ENCODE assay signal across 27 cellular contexts in the genomic region with DNA sequence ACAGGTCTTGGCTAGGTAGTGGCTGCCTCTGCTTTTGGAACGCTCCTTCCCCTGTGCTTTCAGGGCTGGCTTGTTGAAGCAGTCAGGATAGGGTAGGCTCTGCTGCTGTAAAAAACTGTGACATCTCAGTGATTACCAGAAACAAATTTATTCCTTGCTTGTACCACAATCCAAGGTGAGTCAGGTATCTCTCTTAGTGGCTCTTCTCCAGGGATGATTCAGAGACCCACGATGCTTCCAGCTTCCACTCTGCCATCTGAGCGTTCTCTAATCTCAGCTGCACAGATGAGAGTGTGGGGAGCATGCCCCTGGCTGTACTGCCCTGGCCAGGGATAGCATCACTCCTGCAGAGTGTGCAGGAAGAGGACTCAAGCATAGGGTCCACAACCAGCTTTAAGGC.
"Had no signal": no experiment of that assay in that cellular context is flagged by ENCODE, and none has a peak within 500 bp of the region (broad histone marks: within the 10 kb centered on the region; RNA-seq: fewer than 3 reads in every experiment).

No MANE protein-coding gene starts in this region.

- H3K27me3 ChIP-seq: gastrocnemius medialis, hepatocyte, neural progenitor cell, right lobe of liver, transverse colon, upper lobe of right lung, vagina had no signal

- H3K4me3 Mint-ChIP-seq: natural killer cell treated with Interleukin-12 subunit alpha and Interleukin-12 subunit beta and Interleukin-15 and Interleukin-18, amount 100 ng/mL, for 72 hours; neural progenitor cell; stimulated activated naive B cell treated with anti-CD40 and anti-IgM and Interleukin-4, amounts not matched to agents 10 μg/mL and 1 μg/mL and 100 μg/mL, for 72 hours; stimulated activated naive CD8-positive, alpha-beta T cell treated with anti-CD3 and anti-CD28 coated beads, Interleukin-15, Interleukin-2, amounts not matched to agents 100 ng/mL and 50 ng/mL, for 24 hours had no signal

- ATAC-seq: gastrocnemius medialis; left colon; left ventricle myocardium superior; lower lobe of right lung; mucosa of descending colon; natural killer cell treated with Interleukin-12 subunit alpha and Interleukin-12 subunit beta and Interleukin-15 and Interleukin-18, amount 100 ng/mL, for 72 hours; right lobe of liver; stimulated activated naive B cell treated with anti-CD40 and anti-IgM and Interleukin-4, amounts not matched to agents 10 μg/mL and 1 μg/mL and 100 μg/mL, for 72 hours; upper lobe of right lung had no signal

- H3K36me3 Mint-ChIP-seq: natural killer cell treated with Interleukin-12 subunit alpha and Interleukin-12 subunit beta and Interleukin-15 and Interleukin-18, amount 100 ng/mL, for 72 hours; stimulated activated naive B cell treated with anti-CD40 and anti-IgM and Interleukin-4, amounts not matched to agents 10 μg/mL and 1 μg/mL and 100 μg/mL, for 72 hours had no signal

- H3K27ac Mint-ChIP-seq: naive B cell; natural killer cell treated with Interleukin-12 subunit alpha and Interleukin-12 subunit beta and Interleukin-15 and Interleukin-18, amount 100 ng/mL, for 72 hours; neural progenitor cell; progenitor cell of endocrine pancreas; stimulated activated naive B cell treated with anti-CD40 and anti-IgM and Interleukin-4, amounts not matched to agents 10 μg/mL and 1 μg/mL and 100 μg/mL, for 72 hours; stimulated activated naive CD8-positive, alpha-beta T cell treated with anti-CD3 and anti-CD28 coated beads, Interleukin-15, Interleukin-2, amounts not matched to agents 100 ng/mL and 50 ng/mL, for 24 hours had no signal

- DNase-seq: dermis blood vessel endothelial cell; effector memory CD4-positive, alpha-beta T cell; erythroblast; gastrocnemius medialis; head of caudate nucleus; kidney glomerular epithelial cell; left colon; left ventricle myocardium superior; lower lobe of right lung; mucosa of descending colon; naive B cell; right lobe of liver; small intestine; stimulated activated CD4-positive, alpha-beta T cell treated with anti-CD3 and anti-CD28 coated beads, Interleukin-15, amount 100 ng/mL, for 24 hours; stimulated activated CD4-positive, alpha-beta T cell treated with anti-CD3 and anti-CD28 coated beads, Interleukin-2, amount 100 ng/mL, for 48 hours; stimulated activated naive B cell treated with anti-CD40 and anti-IgM and Interleukin-4, amounts not matched to agents 10 μg/mL and 1 μg/mL and 100 μg/mL, for 72 hours; transverse colon; upper lobe of right lung had no signal

- H3K9me3 Mint-ChIP-seq: natural killer cell treated with Interleukin-12 subunit alpha and Interleukin-12 subunit beta and Interleukin-15 and Interleukin-18, amount 100 ng/mL, for 72 hours had no signal

- H3K27me3 Mint-ChIP-seq: stimulated activated naive B cell treated with anti-CD40 and anti-IgM and Interleukin-4, amounts not matched to agents 10 μg/mL and 1 μg/mL and 100 μg/mL, for 72 hours; stimulated activated naive CD8-positive, alpha-beta T cell treated with anti-CD3 and anti-CD28 coated beads, Interleukin-15, Interleukin-2, amounts not matched to agents 100 ng/mL and 50 ng/mL, for 24 hours had no signal

- H3K9me3 ChIP-seq: gastrocnemius medialis, mucosa of descending colon, right lobe of liver, thoracic aorta, transverse colon, vagina had no signal

- H3K4me3 ChIP-seq: coronary artery, gastrocnemius medialis, hepatocyte, lower lobe of right lung, mucosa of descending colon, neural progenitor cell, right lobe of liver, thoracic aorta, transverse colon, upper lobe of right lung, vagina had no signal

- H3K4me1 Mint-ChIP-seq: naive B cell had no signal

- H3K36me3 ChIP-seq: gastrocnemius medialis, lower lobe of right lung, neural progenitor cell, right lobe of liver, thoracic aorta, transverse colon, upper lobe of right lung, vagina had no signal

- H3K27ac ChIP-seq: coronary artery, gastrocnemius medialis, hepatocyte, lower lobe of right lung, neural progenitor cell, parathyroid adenoma, right lobe of liver, thoracic aorta, transverse colon, upper lobe of right lung, vagina had no signal

- H3K4me1 ChIP-seq: gastrocnemius medialis, lower lobe of right lung, parathyroid adenoma, right lobe of liver, upper lobe of right lung, vagina had no signal
